In genomic region chr9:131149678-131150033, GRCh38 we compare ENCODE assay signal across 1 cellular context.
TF ChIP-seq lines count a peak whose summit lies in the region.

No MANE protein-coding gene starts in this region.

TF ChIP-seq in GM23338, 12 proteins besides CTCF, POLR2A, EP300 and RAD21 (continued from another document):
- TF ChIP-seq ZNF462 (CRISPR knock-in tag; IDR thresholded peaks at IDR 0.05) (no peak), ZNF331 (CRISPR knock-in tag; IDR thresholded peaks at IDR 0.05; ENCODE audit: low read depth) (no peak), ETS1 (IDR thresholded peaks at IDR 0.05) (no peak), POLR2AphosphoS5 (IDR thresholded peaks at IDR 0.05; ENCODE audit: low read depth) (no peak), EZH2phosphoT487 (IDR thresholded peaks at IDR 0.05; ENCODE audit: unreplicated experiment) (no peak), REST (IDR thresholded peaks at IDR 0.05; ENCODE audit: unreplicated experiment) (no peak), STAT1 (IDR thresholded peaks at IDR 0.05; ENCODE audit: unreplicated experiment) (no peak), CREB1 (CRISPR knock-in tag; IDR thresholded peaks at IDR 0.05; ENCODE audit: low read depth) (no peak), NANOG (IDR thresholded peaks at IDR 0.05; ENCODE audit: borderline replicate concordance) (no peak), EZH2 (IDR thresholded peaks at IDR 0.05; ENCODE audit: low read depth, unreplicated experiment) (no peak)
